Comparison of ENCODE assay signal across 8 cellular contexts in the genomic region with DNA sequence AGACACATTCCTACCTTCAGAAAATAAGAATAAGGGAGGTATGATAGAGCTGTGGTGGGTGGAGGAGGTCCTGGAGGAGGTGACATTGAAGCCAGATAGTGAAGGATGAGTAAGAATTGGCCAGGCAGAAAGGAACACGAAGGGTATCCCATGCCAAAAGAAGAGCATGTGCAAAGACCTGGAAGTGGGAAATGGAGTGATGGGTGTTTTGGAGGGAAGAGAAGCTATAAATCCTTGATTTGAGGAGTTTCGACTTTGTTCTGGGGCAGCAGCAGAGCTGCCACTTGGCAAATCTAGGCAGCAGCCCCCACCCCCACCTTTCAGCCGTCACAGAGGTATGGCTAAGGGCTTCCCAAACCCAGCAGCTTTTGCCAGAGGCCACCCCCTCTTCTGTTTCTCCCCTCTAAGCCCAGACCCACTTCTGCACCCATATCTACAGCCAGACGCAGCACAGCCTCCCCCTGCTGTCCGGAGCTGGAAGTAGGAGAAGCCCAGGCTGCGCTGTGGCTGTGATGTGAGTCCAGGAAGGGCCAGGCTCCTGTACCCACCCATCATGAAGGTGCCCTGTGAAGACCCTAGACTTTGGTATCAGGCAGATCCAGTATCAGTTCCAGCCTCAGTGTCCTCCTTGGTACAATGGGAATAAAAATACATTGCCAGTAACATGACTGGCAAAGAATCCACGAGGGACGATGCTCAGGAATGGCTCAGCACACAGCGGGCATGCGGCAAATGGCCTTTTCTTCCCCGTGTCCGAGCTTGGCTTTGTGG.
DNase-seq lines count a peak whose midpoint lies in the region; ATAC-seq and TF ChIP-seq lines count a peak whose summit lies in the region.

No MANE protein-coding gene starts in this region.

- no peak overlapping the region for H3K27ac Mint-ChIP-seq in activated CD8-positive, alpha-beta T cell treated with anti-CD3 and anti-CD28 coated beads for 36 hours

- peak; percentile 72 for ATAC-seq in Right ventricle myocardium inferior
- peak; percentile 80 for ATAC-seq in activated CD8-positive, alpha-beta T cell treated with anti-CD3 and anti-CD28 coated beads for 36 hours
- ATAC-seq in GM18873 (IDR thresholded peaks at IDR 0.05; ENCODE audit: low FRiP score, unreplicated experiment): no peak
- no peak for ATAC-seq in GM18498 (IDR thresholded peaks at IDR 0.05; ENCODE audit: unreplicated experiment)

- DNase-seq in Right ventricle myocardium inferior (ENCODE audit: missing footprints) (peak; percentile 70), cardiac septum (ENCODE audit: low spot score) (no peak), NCI-H146 treated with DMSO at 0.1 percent for 48 hours (lab: John Stamatoyannopoulos, UW; ENCODE audit: unreplicated experiment) (peak; percentile 22), fibroblast of peridontal ligament (ENCODE audit: extremely low read depth) (peak; percentile 49), nucleus accumbens (lab: John Stamatoyannopoulos, UW) (peak in 47 of 56 donors; percentile 11 to 81 (median 45))
- peak; percentile 66 for DNase-seq in activated CD8-positive, alpha-beta T cell treated with anti-CD3 and anti-CD28 coated beads for 36 hours

- no peak overlapping the region for H3K4me3 Mint-ChIP-seq in activated CD8-positive, alpha-beta T cell treated with anti-CD3 and anti-CD28 coated beads for 36 hours

- intact Hi-C loops in Right ventricle myocardium inferior (cut with DNase I): loop anchor here (1.0 kb wide), 1 partner anchor 188 kb away; no protein-coding TSS in a partner anchor
- intact Hi-C loops in cardiac septum (cut with DNase I): loop anchor here (1.0 to 10.0 kb wide), 2 partner anchors 187 to 717 kb away; no protein-coding TSS in a partner anchor
- intact Hi-C loops in activated CD8-positive, alpha-beta T cell treated with anti-CD3 and anti-CD28 coated beads for 36 hours (cut with micrococcal nuclease): loop anchor here (10.0 kb wide), 1 partner anchor 167 kb away; no protein-coding TSS in a partner anchor

- H3K27me3 Mint-ChIP-seq in activated CD8-positive, alpha-beta T cell treated with anti-CD3 and anti-CD28 coated beads for 36 hours: peaks cover 38% of the 10 kb centered on the region

- POLR2A ChIA-PET in activated CD8-positive, alpha-beta T cell treated with anti-CD3 and anti-CD28 coated beads for 36 hours (lab: Charles Lee): interaction anchor here (1.2 kb wide), 1 partner anchor 158 kb away, joined by 3 read pairs; no protein-coding TSS in a partner anchor

- H3K4me1 Mint-ChIP-seq in activated CD8-positive, alpha-beta T cell treated with anti-CD3 and anti-CD28 coated beads for 36 hours (ENCODE audit: low read depth): peaks cover 2% of the 10 kb centered on the region

- CTCF ChIA-PET in activated CD8-positive, alpha-beta T cell treated with anti-CD3 and anti-CD28 coated beads for 36 hours (lab: Charles Lee): interaction anchor here (0.6 to 3.7 kb wide), 20 partner anchors 10 to 203 kb away, joined by 3 to 42 read pairs (median 5); partner anchors contain the start of gene LINGO1

- H3K9me3 Mint-ChIP-seq in activated CD8-positive, alpha-beta T cell treated with anti-CD3 and anti-CD28 coated beads for 36 hours: no peaks in the 10 kb centered on the region

- H3K36me3 Mint-ChIP-seq in activated CD8-positive, alpha-beta T cell treated with anti-CD3 and anti-CD28 coated beads for 36 hours (ENCODE audit: low read depth): no peaks in the 10 kb centered on the region

- TF ChIP-seq CTCF in activated CD8-positive, alpha-beta T cell treated with anti-CD3 and anti-CD28 coated beads for 36 hours (IDR thresholded peaks at IDR 0.05): peak; percentile 57

Comparison
In these comparisons a context has a peak if more than half of its experiments do, and no peak if none do; other contexts are left out.
1. ATAC-seq: peak in Right ventricle myocardium inferior (single experiment) and activated CD8-positive, alpha-beta T cell treated with anti-CD3 and anti-CD28 coated beads for 36 hours (single experiment); none in GM18873 (single experiment) and GM18498 (single experiment).